ENCODE assay signal across 9 cellular contexts in the genomic region with DNA sequence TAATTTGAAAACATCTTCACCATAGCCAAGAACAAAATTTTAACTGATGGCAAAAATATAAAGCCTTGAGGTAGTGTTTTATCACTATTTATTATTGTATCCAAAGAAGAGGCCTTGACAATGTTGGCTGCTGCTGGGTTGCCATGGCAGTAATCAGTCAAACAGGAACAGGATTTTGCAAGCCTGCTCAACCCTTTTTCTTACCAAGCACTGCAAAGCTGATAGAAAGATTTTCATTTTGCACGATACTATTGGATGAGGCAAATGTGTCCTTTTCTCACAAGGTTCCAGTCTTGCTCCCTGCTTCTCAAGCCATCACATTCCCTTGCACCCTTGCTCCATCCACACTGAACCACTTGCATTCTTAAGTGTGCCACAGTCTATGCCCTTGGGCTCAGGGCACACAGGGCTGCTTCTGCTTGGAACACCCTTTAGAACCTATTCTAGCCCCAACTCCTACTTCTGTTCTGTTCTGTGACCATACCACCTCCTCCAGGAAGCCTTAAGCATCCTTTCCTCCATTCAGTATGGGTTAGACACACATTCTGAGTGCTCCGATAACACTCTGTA.
A peak's percentile ranks its signal among the peaks of the same experiment; 100 is the strongest.
DNase-seq lines count a peak whose midpoint lies in the region; ATAC-seq and TF ChIP-seq lines count a peak whose summit lies in the region.
"Had no signal": no experiment of that assay in that cellular context is flagged by ENCODE, and none has a peak within 500 bp of the region (broad histone marks: within the 10 kb centered on the region; RNA-seq: fewer than 3 reads in every experiment).

No MANE protein-coding gene starts in this region.

- H3K79me2 ChIP-seq in neural progenitor cell (ENCODE audit: low read depth) = no peaks in the 10 kb centered on the region

- H4K20me1 ChIP-seq in neural progenitor cell (ENCODE audit: low read depth) = no peaks in the 10 kb centered on the region

- peak overlapping the region; percentile 1 for H3K27ac Mint-ChIP-seq in neural progenitor cell

- H3K4me1 Mint-ChIP-seq in neural progenitor cell = peaks cover 11% of the 10 kb centered on the region

- no peaks in the 10 kb centered on the region for H3K36me3 ChIP-seq in neural progenitor cell

- no peak overlapping the region for H2AFZ ChIP-seq in neural progenitor cell (replicated peaks)

- H3K4me3 ChIP-seq in epithelial cell of proximal tubule (ENCODE audit: low read depth, low read length) (no peak overlapping the region), neural progenitor cell (no peak overlapping the region)

- TF ChIP-seq CTCF in epithelial cell of proximal tubule (conservative IDR thresholded peaks at IDR 0.05; ENCODE audit: low read depth, low read length) (no peak), neural progenitor cell (IDR thresholded peaks at IDR 0.05) (no peak)

- H3K27me3 Mint-ChIP-seq in neural progenitor cell (ENCODE audit: insufficient read depth, low read depth) = peaks cover 2% of the 10 kb centered on the region

- no peaks in the 10 kb centered on the region for H3K27me3 ChIP-seq in neural progenitor cell

- peaks cover 3% of the 10 kb centered on the region for H3K9me3 ChIP-seq in neural progenitor cell (ENCODE audit: low read depth)

- DNase-seq in GM03348 (ENCODE audit: low spot score) = peak; percentile 12
- peak; percentile 33 for DNase-seq in NCI-H748 treated with DMSO at 0.1 percent for 48 hours (lab: John Stamatoyannopoulos, UW)
- peak; percentile 4 for DNase-seq in epithelial cell of proximal tubule (ENCODE audit: low read depth)
- no peak for DNase-seq in neural progenitor cell (ENCODE audit: low spot score)
- DNase-seq in GM19238 (ENCODE audit: insufficient read length, low spot score) = no peak
- no peak for DNase-seq in activated CD4-positive, alpha-beta T cell treated with anti-CD3 and anti-CD28 coated beads for 4 hours
- no peak for DNase-seq in NOMO-1 treated with DMSO at 0.1 percent for 48 hours (lab: John Stamatoyannopoulos, UW; ENCODE audit: unreplicated experiment)

- no peaks in the 10 kb centered on the region for H3F3A ChIP-seq in neural progenitor cell (ENCODE audit: low read depth)

- peaks cover 9% of the 10 kb centered on the region for H3K9me3 Mint-ChIP-seq in neural progenitor cell

- H3K4me3 Mint-ChIP-seq in neural progenitor cell = no peak overlapping the region
- H3K4me3 Mint-ChIP-seq: nephron had no signal

- H3K4me2 ChIP-seq in neural progenitor cell = no peak overlapping the region

- H3K4me1 ChIP-seq in neural progenitor cell = no peaks in the 10 kb centered on the region

- ATAC-seq in HG03139 (IDR thresholded peaks at IDR 0.05; ENCODE audit: unreplicated experiment) = no peak

- no peaks in the 10 kb centered on the region for H3K36me3 Mint-ChIP-seq in neural progenitor cell

- H3K27ac ChIP-seq in neural progenitor cell = no peak overlapping the region

- H3K9ac ChIP-seq in neural progenitor cell = no peak overlapping the region

Comparison
In these comparisons a context has a peak if more than half of its experiments do, and no peak if none do; other contexts are left out.
1. DNase-seq: peak in GM03348 (single experiment), NCI-H748 treated with DMSO at 0.1 percent for 48 hours (single experiment) and epithelial cell of proximal tubule (single experiment); none in neural progenitor cell (single experiment), GM19238 (single experiment), activated CD4-positive, alpha-beta T cell treated with anti-CD3 and anti-CD28 coated beads for 4 hours (0 of 2) and NOMO-1 treated with DMSO at 0.1 percent for 48 hours (single experiment).